ENCODE assay signal across 20 cellular contexts in genomic region chr5:122262107-122262506, GRCh38. TPM values are rescaled to one million over a fixed set of nuclear protein-coding genes. Genes with fewer than 3 reads are reported as not detected.
DNase-seq lines count a peak whose midpoint lies in the region; TF ChIP-seq lines count a peak whose summit lies in the region.
"Had no signal": no experiment of that assay in that cellular context is flagged by ENCODE, and none has a peak within 500 bp of the region (broad histone marks: within the 10 kb centered on the region; RNA-seq: fewer than 3 reads in every experiment).

No MANE protein-coding gene starts in this region.

- no peaks in the 10 kb centered on the region for H3K27me3 ChIP-seq in skeletal muscle satellite cell (ENCODE audit: control insufficient read depth, insufficient read depth, low read length)
- H3K27me3 ChIP-seq: neutrophil had no signal

- H3K4me1 Mint-ChIP-seq in activated naive CD4-positive, alpha-beta T cell treated with anti-CD3 and anti-CD28 coated beads, Interleukin-2, amount 10 ng/mL, durations not matched to agents 7 days and 5 days: no peaks in the 10 kb centered on the region
- H3K4me1 Mint-ChIP-seq: B cell had no signal

- H3K4me3 ChIP-seq in skeletal muscle satellite cell (ENCODE audit: low read length): no peak overlapping the region
- H3K4me3 ChIP-seq: left ventricle myocardium inferior, mucosa of descending colon, PC-9, thoracic aorta had no signal

- H3K9me3 ChIP-seq in skeletal muscle satellite cell (replicated peaks; ENCODE audit: low read length): no peaks in the 10 kb centered on the region
- H3K9me3 ChIP-seq: Caco-2, neutrophil had no signal

- no peak overlapping the region for H3K27ac ChIP-seq in RWPE1
- H3K27ac ChIP-seq: left ventricle myocardium inferior, neutrophil, PC-9, thoracic aorta had no signal

- DNase-seq in GM03348 (ENCODE audit: low spot score) (peak; percentile 35), RWPE1 (ENCODE audit: low spot score) (peak; percentile 28), fibroblast of peridontal ligament (ENCODE audit: extremely low read depth) (peak; percentile 78), amygdala (lab: John Stamatoyannopoulos, UW) (no peak), DMS79 (lab: John Stamatoyannopoulos, UW) (no peak)
- no peak for DNase-seq in activated naive CD4-positive, alpha-beta T cell treated with anti-CD3 and anti-CD28 coated beads, Interleukin-2, amount 10 ng/mL, durations not matched to agents 7 days and 5 days
- DNase-seq: Caco-2; left ventricle myocardium inferior; mucosa of descending colon; NCI-H187; NCI-H345; PC-9; stimulated activated CD4-positive, alpha-beta T cell treated with anti-CD3 and anti-CD28 coated beads, Interleukin-15, amount 100 ng/mL, for 24 hours had no signal

- no peaks in the 10 kb centered on the region for H3K36me3 ChIP-seq in skeletal muscle satellite cell (ENCODE audit: insufficient read depth, low read length)
- H3K36me3 ChIP-seq: left ventricle myocardium inferior, neutrophil, thoracic aorta had no signal

- no peak overlapping the region for H3K4me3 Mint-ChIP-seq in activated naive CD4-positive, alpha-beta T cell treated with anti-CD3 and anti-CD28 coated beads, Interleukin-2, amount 10 ng/mL, durations not matched to agents 7 days and 5 days
- H3K4me3 Mint-ChIP-seq: activated naive CD8-positive, alpha-beta T cell; B cell; T-helper 2 cell treated with Interferon-gamma antibody and Interleukin-4, amounts not matched to agents 5 μg/mL and 100 μg/mL, for 36 hours had no signal

- no peak overlapping the region for H3K9ac ChIP-seq in skeletal muscle satellite cell (ENCODE audit: low read depth, low read length)

- no peak for TF ChIP-seq CTCF in RWPE1 (conservative IDR thresholded peaks at IDR 0.05; ENCODE audit: low read depth)

- POLR2A ChIA-PET in RWPE1 (lab: Yijun Ruan, JAX; ENCODE audit: low non-redundant PET): no interaction called here

- H3K36me3 Mint-ChIP-seq in activated naive CD4-positive, alpha-beta T cell treated with anti-CD3 and anti-CD28 coated beads, Interleukin-2, amount 10 ng/mL, durations not matched to agents 7 days and 5 days: no peaks in the 10 kb centered on the region
- H3K36me3 Mint-ChIP-seq: activated naive CD8-positive, alpha-beta T cell had no signal

- CTCF ChIA-PET in RWPE1 (lab: Yijun Ruan, JAX): no interaction called here
- CTCF ChIA-PET in activated naive CD4-positive, alpha-beta T cell treated with anti-CD3 and anti-CD28 coated beads, Interleukin-2, amount 10 ng/mL, durations not matched to agents 7 days and 5 days (lab: Charles Lee): no interaction called here

- H3K27me3 Mint-ChIP-seq in activated naive CD4-positive, alpha-beta T cell treated with anti-CD3 and anti-CD28 coated beads, Interleukin-2, amount 10 ng/mL, durations not matched to agents 7 days and 5 days: no peaks in the 10 kb centered on the region

- peak overlapping the region; percentile 38 for H3K4me2 ChIP-seq in skeletal muscle satellite cell (ENCODE audit: low read length)
- H3K4me2 ChIP-seq: PC-9 had no signal

- peaks cover 31% of the 10 kb centered on the region for H3K4me1 ChIP-seq in skeletal muscle satellite cell (ENCODE audit: control insufficient read depth, insufficient read depth, low read length)
- H3K4me1 ChIP-seq: Caco-2, left ventricle myocardium inferior had no signal

- H3K9me3 Mint-ChIP-seq in activated naive CD4-positive, alpha-beta T cell treated with anti-CD3 and anti-CD28 coated beads, Interleukin-2, amount 10 ng/mL, durations not matched to agents 7 days and 5 days: peaks cover 9% of the 10 kb centered on the region

- H3K27ac Mint-ChIP-seq in activated naive CD4-positive, alpha-beta T cell treated with anti-CD3 and anti-CD28 coated beads, Interleukin-2, amount 10 ng/mL, durations not matched to agents 7 days and 5 days: no peak overlapping the region
- H3K27ac Mint-ChIP-seq: activated naive CD8-positive, alpha-beta T cell; B cell; T-helper 2 cell treated with Interferon-gamma antibody and Interleukin-4, amounts not matched to agents 5 μg/mL and 100 μg/mL, for 36 hours had no signal

RNA-seq across cellular contexts. Expression of gene SNCAIP, which starts 49.9 kb away (rescaled TPM):
- 0.25 TPM in 1 of 2 replicates, not detected in the other for total RNA-seq in skeletal muscle satellite cell (2012; rRNA removed)
- total RNA-seq: B cell, PC-9, SK-MEL-5 had no signal

Comparison
In these comparisons a context has a peak if more than half of its experiments do, and no peak if none do; other contexts are left out.
1. DNase-seq: peak in GM03348 (single experiment), RWPE1 (single experiment) and fibroblast of peridontal ligament (single experiment); none in amygdala (0 of 56), DMS79 (single experiment) and activated naive CD4-positive, alpha-beta T cell treated with anti-CD3 and anti-CD28 coated beads, Interleukin-2, amount 10 ng/mL, durations not matched to agents 7 days and 5 days (single experiment).